Comparison of ENCODE assay signal across 16 cellular contexts in genomic region chr3:115581347-115582135, GRCh38. TPM values are rescaled to one million over a fixed set of nuclear protein-coding genes. Genes with fewer than 3 reads are reported as not detected.
DNase-seq lines count a peak whose midpoint lies in the region; ATAC-seq and TF ChIP-seq lines count a peak whose summit lies in the region.
"Had no signal": no experiment of that assay in that cellular context is flagged by ENCODE, and none has a peak within 500 bp of the region (broad histone marks: within the 10 kb centered on the region; RNA-seq: fewer than 3 reads in every experiment).

No MANE protein-coding gene starts in this region.

- no peaks in the 10 kb centered on the region for H3K79me1 ChIP-seq in H9 (ENCODE audit: insufficient read depth, low read depth, low read length, poor library complexity, severe bottlenecking)

- H3K9me3 Mint-ChIP-seq in stimulated activated naive CD8-positive, alpha-beta T cell treated with anti-CD3 and anti-CD28 coated beads, Interleukin-15, amount 100 ng/mL, for 72 hours: no peaks in the 10 kb centered on the region
- H3K9me3 Mint-ChIP-seq in CD14-positive monocyte (peaks cover 0 to 2% (median 0%) of the 10 kb centered on the region in 7 donors), H9 (peaks cover 4% of the 10 kb centered on the region in 2 experiments; a peak in 2 of 5 replicates)

- H3K14ac ChIP-seq in H9 (ENCODE audit: insufficient read depth, low read length): no peak overlapping the region

- peaks cover 14% of the 10 kb centered on the region for H3K27me3 Mint-ChIP-seq in stimulated activated naive CD8-positive, alpha-beta T cell treated with anti-CD3 and anti-CD28 coated beads, Interleukin-15, amount 100 ng/mL, for 72 hours
- H3K27me3 Mint-ChIP-seq in CD14-positive monocyte (ENCODE audit: low read depth in 3 of 3) (peaks cover 0 to 4% (median 0%) of the 10 kb centered on the region in 3 donors), H9 (ENCODE audit: low read depth) (no peaks in the 10 kb centered on the region)

- H4K8ac ChIP-seq in H9 (replicated peaks; ENCODE audit: insufficient read length, low read depth, low read length): no peak overlapping the region

- H3K36me3 ChIP-seq in RWPE2 (ENCODE audit: low read depth): no peaks in the 10 kb centered on the region
- H3K36me3 ChIP-seq: colonic mucosa, left lung had no signal

- no CpG with 5 or more reads among the region's 8 CpGs for WGBS in H9 (ENCODE audit: extremely low coverage, insufficient read length, low lambda C conversion rate)

- H3K4me1 ChIP-seq in RWPE2 (ENCODE audit: insufficient read depth, poor library complexity, severe bottlenecking) (no peaks in the 10 kb centered on the region), H9 (ENCODE audit: insufficient read depth, low read length) (peaks cover 3% of the 10 kb centered on the region; the same call in 1 of the 2 replicates)
- H3K4me1 ChIP-seq: colonic mucosa, left lung had no signal

- TF ChIP-seq CTCF in RWPE2 (IDR thresholded peaks at IDR 0.05; ENCODE audit: poor library complexity, severe bottlenecking) (no peak), fibroblast of villous mesenchyme (IDR thresholded peaks at IDR 0.05; ENCODE audit: insufficient read depth, low read depth, low read length) (no peak), CD14-positive monocyte (IDR thresholded peaks at IDR 0.05) (no peak), H9 (conservative IDR thresholded peaks at IDR 0.05) (no peak)

- no peak overlapping the region for H2BK12ac ChIP-seq in H9 (ENCODE audit: insufficient read length, low read depth, low read length)

- H3K9me3 ChIP-seq in RWPE2 (ENCODE audit: severe bottlenecking) (no peaks in the 10 kb centered on the region), H9 (ENCODE audit: control insufficient read depth, low read depth, low read length) (no peaks in the 10 kb centered on the region)
- H3K9me3 ChIP-seq: colonic mucosa, left lung, SK-N-SH had no signal

- no peaks in the 10 kb centered on the region for H3K36me3 Mint-ChIP-seq in CD14-positive monocyte
- H3K36me3 Mint-ChIP-seq in H9 (ENCODE audit: insufficient read depth in 1 of 3, low read depth in 3 of 3): peaks cover 0 to 4% (median 0%) of the 10 kb centered on the region in 3 experiments; a peak in 1 of 7 replicates

- H3K27ac ChIP-seq in RWPE2 (ENCODE audit: poor library complexity, severe bottlenecking): no peak overlapping the region
- H3K27ac ChIP-seq in H9 (ENCODE audit: insufficient read length, low read depth, low read length): no peak overlapping the region
- H3K27ac ChIP-seq: colonic mucosa, left lung had no signal

- no peak overlapping the region for H2BK5ac ChIP-seq in H9 (ENCODE audit: insufficient read length, low read length)

- no peak for DNase-seq in stimulated activated naive CD8-positive, alpha-beta T cell treated with anti-CD3 and anti-CD28 coated beads, Interleukin-15, amount 100 ng/mL, for 72 hours
- DNase-seq in stimulated activated naive CD8-positive, alpha-beta T cell treated with anti-CD3 and anti-CD28 coated beads, Interleukin-15, Interleukin-2, amounts not matched to agents 100 U/mL and 50 U/mL, for 24 hours: no peak
- DNase-seq in RWPE2 (ENCODE audit: low spot score): no peak
- DNase-seq in fibroblast of villous mesenchyme (ENCODE audit: low read depth): peak; percentile 13
- peak; percentile 62 for DNase-seq in stromal cell of bone marrow (ENCODE audit: low read depth)
- DNase-seq in CD14-positive monocyte (ENCODE audit: low spot score): no peak
- DNase-seq in H9: no peak
- DNase-seq: activated CD4-positive, CD25-positive, alpha-beta regulatory T cell treated with anti-CD3 and anti-CD28 coated beads, Interleukin-2, amount 50 U/mL, for 72 hours; activated gamma-delta T cell; colonic mucosa; NCI-H1092 treated with DMSO at 0.1 percent for 48 hours; NCI-H526 treated with DMSO at 0.1 percent for 48 hours; stimulated activated CD4-positive, alpha-beta T cell treated with anti-CD3 and anti-CD28 coated beads, Interleukin-4, amount 100 ng/mL, for 4 hours had no signal

- H2AK5ac ChIP-seq in H9 (ENCODE audit: insufficient read length, low read length): no peak overlapping the region

- no peak overlapping the region for H4K91ac ChIP-seq in H9 (ENCODE audit: insufficient read length, low read depth, low read length)

- H4K20me1 ChIP-seq in H9 (ENCODE audit: control insufficient read depth, insufficient read depth, insufficient read length): no peaks in the 10 kb centered on the region

- H3K23ac ChIP-seq in H9 (ENCODE audit: insufficient read length, low read depth, low read length): no peak overlapping the region

- H3K56ac ChIP-seq in H9 (ENCODE audit: insufficient read length, low read depth, low read length): no peak overlapping the region

- H2BK15ac ChIP-seq in H9 (ENCODE audit: low read depth, low read length): no peak overlapping the region

- no peaks in the 10 kb centered on the region for H3K23me2 ChIP-seq in H9 (ENCODE audit: insufficient read length, low read depth, low read length, poor library complexity, severe bottlenecking)

- no peaks in the 10 kb centered on the region for H3K4me1 Mint-ChIP-seq in stimulated activated naive CD8-positive, alpha-beta T cell treated with anti-CD3 and anti-CD28 coated beads, Interleukin-15, amount 100 ng/mL, for 72 hours
- H3K4me1 Mint-ChIP-seq in CD14-positive monocyte (no peaks in the 10 kb centered on the region), H9 (peaks cover 13 to 18% of the 10 kb centered on the region in 2 experiments)

- H3K9ac ChIP-seq in H9 (ENCODE audit: extremely low read depth, insufficient read length, low read length): no peak overlapping the region
- H3K9ac ChIP-seq: SK-N-SH had no signal

- intact Hi-C loops in CD14-positive monocyte (cut with micrococcal nuclease): no loop called here

- no peak overlapping the region for H2BK120ac ChIP-seq in H9 (ENCODE audit: low read depth, low read length, poor library complexity, severe bottlenecking)

- no peaks in the 10 kb centered on the region for H3K27me3 ChIP-seq in RWPE2 (ENCODE audit: insufficient read depth, poor library complexity, severe bottlenecking)
- H3K27me3 ChIP-seq in H9 (ENCODE audit: insufficient read depth, low read length): no peaks in the 10 kb centered on the region
- H3K27me3 ChIP-seq: colonic mucosa, left lung had no signal

- H3T11ph ChIP-seq in H9 (ENCODE audit: low read length): no peak overlapping the region

- peak; percentile 81 for ATAC-seq in stimulated activated naive CD8-positive, alpha-beta T cell treated with anti-CD3 and anti-CD28 coated beads, Interleukin-15, amount 100 ng/mL, for 72 hours
- ATAC-seq in stimulated activated naive CD8-positive, alpha-beta T cell treated with anti-CD3 and anti-CD28 coated beads, Interleukin-15, Interleukin-2, amounts not matched to agents 100 U/mL and 50 U/mL, for 24 hours: no peak
- peak; percentile 58; the same call in 2 of the 3 replicates for ATAC-seq in RWPE2 (ENCODE audit: low read depth)
- ATAC-seq in GM21360 (IDR thresholded peaks at IDR 0.05; ENCODE audit: unreplicated experiment): no peak
- ATAC-seq: left lung had no signal

- no peak overlapping the region for H3K4me2 ChIP-seq in H9 (ENCODE audit: insufficient read depth, insufficient read length, low read length)

- no peak overlapping the region for H2AFZ ChIP-seq in H9 (ENCODE audit: low read length)

- no peak overlapping the region for H3K4me3 Mint-ChIP-seq in stimulated activated naive CD8-positive, alpha-beta T cell treated with anti-CD3 and anti-CD28 coated beads, Interleukin-15, amount 100 ng/mL, for 72 hours
- H3K4me3 Mint-ChIP-seq in CD14-positive monocyte (no peak overlapping the region), H9 (no peak overlapping the region)

- H3K79me2 ChIP-seq in H9 (ENCODE audit: insufficient read depth, low read length): no peaks in the 10 kb centered on the region

- H2BK20ac ChIP-seq in H9 (ENCODE audit: low read depth, low read length, poor library complexity, severe bottlenecking): no peak overlapping the region

- no peak overlapping the region for H4K5ac ChIP-seq in H9 (ENCODE audit: insufficient read length, low read depth, low read length)

- H3K27ac Mint-ChIP-seq in stimulated activated naive CD8-positive, alpha-beta T cell treated with anti-CD3 and anti-CD28 coated beads, Interleukin-15, amount 100 ng/mL, for 72 hours: no peak overlapping the region
- H3K27ac Mint-ChIP-seq in CD14-positive monocyte (no peak overlapping the region), H9 (no peak overlapping the region)

- H3K18ac ChIP-seq in H9 (ENCODE audit: insufficient read length, low read depth, low read length): no peak overlapping the region

- H3K4ac ChIP-seq in H9 (ENCODE audit: low read depth, low read length): no peak overlapping the region

- H3K4me3 ChIP-seq in RWPE2 (ENCODE audit: severe bottlenecking) (no peak overlapping the region), fibroblast of villous mesenchyme (ENCODE audit: low read depth, low read length) (no peak overlapping the region)
- H3K4me3 ChIP-seq: colonic mucosa, left lung had no signal

RNA-seq across cellular contexts. Expression of gene GAP43, which starts 41.8 kb away (rescaled TPM):
- total RNA-seq in fibroblast of villous mesenchyme (not detected in 2 replicates), H9 (2021) (12.8 and 14.1 TPM in 2 replicates)
- not detected for polyA plus RNA-seq in CD14-positive monocyte

Comparison
In these comparisons a context has a peak if more than half of its experiments do, and no peak if none do; other contexts are left out.
1. ATAC-seq: peak in stimulated activated naive CD8-positive, alpha-beta T cell treated with anti-CD3 and anti-CD28 coated beads, Interleukin-15, amount 100 ng/mL, for 72 hours (single experiment) and RWPE2 (single experiment); none in stimulated activated naive CD8-positive, alpha-beta T cell treated with anti-CD3 and anti-CD28 coated beads, Interleukin-15, Interleukin-2, amounts not matched to agents 100 U/mL and 50 U/mL, for 24 hours (single experiment) and GM21360 (single experiment).
2. DNase-seq: peak in fibroblast of villous mesenchyme (single experiment) and stromal cell of bone marrow (single experiment); none in stimulated activated naive CD8-positive, alpha-beta T cell treated with anti-CD3 and anti-CD28 coated beads, Interleukin-15, amount 100 ng/mL, for 72 hours (0 of 2), stimulated activated naive CD8-positive, alpha-beta T cell treated with anti-CD3 and anti-CD28 coated beads, Interleukin-15, Interleukin-2, amounts not matched to agents 100 U/mL and 50 U/mL, for 24 hours (single experiment), RWPE2 (single experiment), CD14-positive monocyte (single experiment) and H9 (single experiment).
3. RNA of gene GAP43, which starts 41.8 kb away (total RNA-seq): 12.8 to 14.1 TPM in H9; not detected in fibroblast of villous mesenchyme; every median in the first group is over 10 times any median in the second.